In genomic region chr1:52654063-52654462, GRCh38 we compare ENCODE assay signal across 23 cellular contexts. TPM values are rescaled to one million over a fixed set of nuclear protein-coding genes. Genes with fewer than 3 reads are reported as not detected.
DNase-seq lines count a peak whose midpoint lies in the region; ATAC-seq lines count a peak whose summit lies in the region.
"Had no signal": no experiment of that assay in that cellular context is flagged by ENCODE, and none has a peak within 500 bp of the region (broad histone marks: within the 10 kb centered on the region; RNA-seq: fewer than 3 reads in every experiment).

No MANE protein-coding gene starts in this region.

- H2BK12ac ChIP-seq in trophoblast cell (ENCODE audit: low read length) = no peak overlapping the region

- peaks cover 12 to 18% (median 14%) of the 10 kb centered on the region in 4 donors for H3K4me1 Mint-ChIP-seq in CD4-positive, alpha-beta memory T cell
- H3K4me1 Mint-ChIP-seq in T-cell = peaks cover 26 to 27% (median 27%) of the 10 kb centered on the region in 3 donors
- H3K4me1 Mint-ChIP-seq in effector memory CD8-positive, alpha-beta T cell (ENCODE audit: low read depth in 2 of 2) = peaks cover 9 to 16% of the 10 kb centered on the region in 2 donors

- peak overlapping the region in 5 of 7 donors; percentile 11 to 79 (median 58) for H3K27ac Mint-ChIP-seq in CD4-positive, alpha-beta memory T cell
- H3K27ac Mint-ChIP-seq in T-cell = peak overlapping the region; percentile 56 to 72
- peak overlapping the region; percentile 76 to 77 for H3K27ac Mint-ChIP-seq in effector memory CD8-positive, alpha-beta T cell

- no peaks in the 10 kb centered on the region for H3K9me3 ChIP-seq in CD4-positive, alpha-beta memory T cell (ENCODE audit: control insufficient read depth in 1 of 2, low read length in 2 of 2)
- H3K9me3 ChIP-seq in trophoblast cell (ENCODE audit: insufficient read depth, low read depth, low read length) = no peaks in the 10 kb centered on the region

- H3K9ac ChIP-seq in trophoblast cell (ENCODE audit: low read length) = no peak overlapping the region
- H3K9ac ChIP-seq: BLaER1 treated with 17β-estradiol and CSF1 and Interleukin-3, amounts not matched to agents 10 nM and 100 nM had no signal

- H3K79me2 ChIP-seq in trophoblast cell (ENCODE audit: control insufficient read depth, insufficient read depth, low read length, poor library complexity) = no peaks in the 10 kb centered on the region

- H3K36me3 Mint-ChIP-seq in CD4-positive, alpha-beta memory T cell = peaks cover 41 to 58% of the 10 kb centered on the region in 2 donors
- H3K36me3 Mint-ChIP-seq in T-cell = peaks cover 45% of the 10 kb centered on the region
- H3K36me3 Mint-ChIP-seq in effector memory CD8-positive, alpha-beta T cell (ENCODE audit: insufficient read depth) = peaks cover 18% of the 10 kb centered on the region

- peaks cover 0 to 2% (median 0%) of the 10 kb centered on the region in 8 donors for H3K9me3 Mint-ChIP-seq in CD4-positive, alpha-beta memory T cell
- no peaks in the 10 kb centered on the region for H3K9me3 Mint-ChIP-seq in T-cell
- H3K9me3 Mint-ChIP-seq in effector memory CD8-positive, alpha-beta T cell = no peaks in the 10 kb centered on the region
- H3K9me3 Mint-ChIP-seq: CD4-positive, alpha-beta T cell had no signal

- H3K4me2 ChIP-seq in trophoblast cell (ENCODE audit: low read length) = no peak overlapping the region

- H3K36me3 ChIP-seq in CD4-positive, alpha-beta memory T cell (ENCODE audit: insufficient read depth, low read length) = peaks cover 4% of the 10 kb centered on the region
- H3K36me3 ChIP-seq in trophoblast cell (ENCODE audit: control insufficient read depth in 1 of 2, insufficient read depth in 2 of 2, low read length in 2 of 2) = no peaks in the 10 kb centered on the region

- H3K23ac ChIP-seq in trophoblast cell (ENCODE audit: low read length) = no peak overlapping the region

- H3K79me1 ChIP-seq in trophoblast cell (ENCODE audit: low read length) = peaks cover 1% of the 10 kb centered on the region

- H4K8ac ChIP-seq in trophoblast cell (ENCODE audit: low read depth, low read length) = no peak overlapping the region

- H2BK120ac ChIP-seq in trophoblast cell (ENCODE audit: insufficient read depth, low read length, poor library complexity) = no peak overlapping the region

- no peak overlapping the region for H2AFZ ChIP-seq in trophoblast cell (ENCODE audit: insufficient read depth, low read length, poor library complexity)

- peak overlapping the region; percentile 5 for H4K91ac ChIP-seq in trophoblast cell (ENCODE audit: low read depth, low read length)

- H2AK5ac ChIP-seq in trophoblast cell (ENCODE audit: low read length) = no peak overlapping the region

- H3K4me3 Mint-ChIP-seq in CD4-positive, alpha-beta memory T cell = no peak overlapping the region
- no peak overlapping the region for H3K4me3 Mint-ChIP-seq in T-cell
- no peak overlapping the region for H3K4me3 Mint-ChIP-seq in effector memory CD8-positive, alpha-beta T cell
- H3K4me3 Mint-ChIP-seq: CD4-positive, alpha-beta T cell had no signal

- no peak overlapping the region for H3K4ac ChIP-seq in trophoblast cell (ENCODE audit: low read depth, low read length)

- intact Hi-C loops in CD4-positive, alpha-beta memory T cell (cut with micrococcal nuclease) = no loop called here

- POLR2A ChIA-PET in CD4-positive, alpha-beta memory T cell (lab: Charles Lee; ENCODE audit: partially characterized antibody) = interaction anchor here (1.1 to 1.5 kb wide), 2 partner anchors 12 to 15 kb away, joined by 3 to 4 read pairs; no protein-coding TSS in a partner anchor
- POLR2A ChIA-PET in T-cell (lab: Charles Lee) = interaction anchor here in 1 of 2 donors (0.7 kb wide), 1 partner anchor 52 kb away, joined by 3 read pairs; the partner anchor contains the start of gene GPX7

- no peak overlapping the region for H3K27ac ChIP-seq in CD4-positive, alpha-beta memory T cell (ENCODE audit: low read depth, low read length)
- no peak overlapping the region for H3K27ac ChIP-seq in trophoblast cell (ENCODE audit: low read depth, low read length)
- H3K27ac ChIP-seq: SK-N-MC had no signal

- H3K27me3 Mint-ChIP-seq in CD4-positive, alpha-beta memory T cell = no peaks in the 10 kb centered on the region
- H3K27me3 Mint-ChIP-seq in T-cell = no peaks in the 10 kb centered on the region
- no peaks in the 10 kb centered on the region for H3K27me3 Mint-ChIP-seq in effector memory CD8-positive, alpha-beta T cell
- H3K27me3 Mint-ChIP-seq: CD4-positive, alpha-beta T cell had no signal

- CTCF ChIA-PET in CD4-positive, alpha-beta memory T cell (lab: Charles Lee; ENCODE audit: partially characterized antibody) = no interaction called here
- CTCF ChIA-PET in T-cell (lab: Charles Lee) = no interaction called here

- no peak overlapping the region for H2BK5ac ChIP-seq in trophoblast cell (ENCODE audit: low read depth, low read length, poor library complexity)

- H4K12ac ChIP-seq in trophoblast cell (ENCODE audit: low read depth, low read length) = no peak overlapping the region

- no peaks in the 10 kb centered on the region for H3K27me3 ChIP-seq in CD4-positive, alpha-beta memory T cell (ENCODE audit: insufficient read depth, low read length)
- H3K27me3 ChIP-seq in trophoblast cell (ENCODE audit: insufficient read depth, low read length) = no peaks in the 10 kb centered on the region
- H3K27me3 ChIP-seq: BLaER1 treated with 17β-estradiol and CSF1 and Interleukin-3, amounts not matched to agents 10 nM and 100 nM had no signal

- H3K4me1 ChIP-seq in CD4-positive, alpha-beta memory T cell (ENCODE audit: insufficient read depth, low read length) = no peaks in the 10 kb centered on the region
- H3K4me1 ChIP-seq in trophoblast cell (ENCODE audit: control insufficient read depth in 1 of 2, insufficient read depth in 2 of 2, low read length in 2 of 2) = peaks cover 2 to 3% of the 10 kb centered on the region in 2 experiments

- H3K14ac ChIP-seq in trophoblast cell (ENCODE audit: low read length) = no peak overlapping the region

- DNase-seq in CD4-positive, alpha-beta memory T cell = no peak
- DNase-seq in T-cell (no peak), trophoblast cell (no peak), HK-2 (ENCODE audit: unreplicated experiment) (no peak)
- DNase-seq in effector memory CD8-positive, alpha-beta T cell = no peak
- no peak for DNase-seq in activated CD4-positive, CD25-positive, alpha-beta regulatory T cell (lab: John Stamatoyannopoulos, UW)
- DNase-seq: CD4-positive, alpha-beta T cell; DMS79 treated with DMSO at 0.1 percent for 48 hours; GF-D8; HCEC 1CT; Karpas-422; NCI-H1105 treated with DMSO at 0.1 percent for 48 hours; NCI-H146; NCI-H1930; NCI-H2107; NCI-H446; NCI-H524 treated with DMSO at 0.1 percent for 48 hours; NCI-H774; SIG-M5 had no signal

- no peak for ATAC-seq in T-cell (replicated peaks in 1 of 4)
- no peak for ATAC-seq in effector memory CD8-positive, alpha-beta T cell (replicated peaks)
- ATAC-seq in GM18870 (IDR thresholded peaks at IDR 0.05; ENCODE audit: unreplicated experiment) = no peak

- no peak overlapping the region for H3K18ac ChIP-seq in trophoblast cell (ENCODE audit: low read length)

- H3K4me3 ChIP-seq in CD4-positive, alpha-beta memory T cell (ENCODE audit: low read length in 2 of 2) = no peak overlapping the region
- no peak overlapping the region for H3K4me3 ChIP-seq in trophoblast cell (ENCODE audit: low read depth, low read length)
- H3K4me3 ChIP-seq: BLaER1 treated with 17β-estradiol and CSF1 and Interleukin-3, amounts not matched to agents 10 nM and 100 nM; SK-N-MC had no signal

RNA-seq across cellular contexts. Expression of gene SHISAL2A, which starts 21.1 kb away (rescaled TPM):
- 10 to 100 TPM; 64.8 to 75.6 TPM for total RNA-seq in CD4-positive, alpha-beta memory T cell
- polyA plus RNA-seq in CD4-positive, alpha-beta memory T cell = 1 to 10 TPM; 3.2 to 8.4 TPM
- 10 to 100 TPM; 38.4 to 80.7 (median 74.7) TPM for total RNA-seq in T-cell
- 0.99 and 1.1 TPM in 2 replicates for polyA plus RNA-seq in trophoblast cell (2013)
- polyA plus RNA-seq: AG04450 had no signal

RNA-seq across cellular contexts. Expression of gene COA7, which starts 44.1 kb away (rescaled TPM):
- 1 to 10 TPM; 2.9 to 3.9 TPM for total RNA-seq in CD4-positive, alpha-beta memory T cell
- 1 to 10 TPM; 2.3 to 5.3 TPM for polyA plus RNA-seq in CD4-positive, alpha-beta memory T cell
- 1 to 10 TPM; 3.2 to 4.8 (median 4.1) TPM for total RNA-seq in T-cell
- 7.9 TPM in 2 replicates for polyA plus RNA-seq in trophoblast cell (2013)

RNA-seq across cellular contexts. Expression of gene GPX7, which starts 51.9 kb away (rescaled TPM):
- 10 to 100 TPM; 26.3 to 27.5 TPM for total RNA-seq in CD4-positive, alpha-beta memory T cell
- 10 to 100 TPM; 34.1 to 34.4 TPM for polyA plus RNA-seq in CD4-positive, alpha-beta memory T cell
- 10 to 100 TPM; 13.4 to 28.1 (median 22.9) TPM for total RNA-seq in T-cell
- 28.5 and 29.6 TPM in 2 replicates for polyA plus RNA-seq in trophoblast cell (2013)
